Comparison of ENCODE assay signal across 8 cellular contexts in the genomic region with DNA sequence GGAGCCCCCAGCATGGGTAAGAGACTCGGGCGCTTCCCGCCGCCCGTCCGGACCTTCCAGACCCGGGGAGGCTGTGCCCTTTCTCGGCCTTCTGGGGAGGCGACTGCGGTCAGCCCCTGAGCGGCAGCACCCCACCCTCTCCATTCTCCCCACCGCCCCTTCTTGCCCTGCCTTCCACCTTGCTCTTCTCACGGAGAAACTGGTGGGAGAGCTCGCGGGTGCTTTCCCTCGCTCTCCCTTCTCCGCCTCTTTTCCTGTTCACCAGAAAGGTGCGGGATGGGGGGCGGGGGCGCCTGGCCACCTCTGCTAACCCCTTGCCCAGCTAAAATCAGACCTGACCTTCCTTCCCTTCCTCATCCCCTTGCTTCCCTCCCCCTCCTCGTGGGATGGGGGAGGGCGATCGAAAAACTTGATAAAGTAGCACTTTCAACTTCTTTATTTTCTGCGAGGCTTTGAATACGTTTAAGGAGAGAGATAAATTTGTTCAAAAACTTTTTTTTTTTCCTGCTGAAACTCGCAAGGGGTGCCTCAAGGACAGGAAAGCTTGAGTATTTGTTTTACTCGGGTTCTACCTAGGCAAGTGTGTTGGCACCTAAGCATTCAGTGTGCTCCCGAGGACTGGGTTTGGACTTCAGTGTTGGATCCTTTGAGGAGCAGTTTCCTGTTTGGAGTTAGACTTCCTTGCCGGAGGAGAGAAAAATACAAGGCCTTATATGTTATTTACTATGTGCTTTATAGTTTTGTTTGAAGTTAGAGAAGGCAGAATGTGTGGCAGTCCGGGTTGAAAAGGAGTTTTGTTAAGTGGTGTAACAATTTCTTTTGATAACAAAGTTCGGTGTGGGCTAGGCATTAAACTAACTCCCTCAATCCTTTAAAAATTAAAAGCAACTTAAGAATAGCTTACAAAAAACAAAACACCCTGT. TPM values are rescaled to one million over a fixed set of nuclear protein-coding genes. Genes with fewer than 3 reads are reported as not detected.
DNase-seq lines count a peak whose midpoint lies in the region; ATAC-seq and TF ChIP-seq lines count a peak whose summit lies in the region.

No MANE protein-coding gene starts in this region.

- H3K36me3 ChIP-seq in KOPT-K1 (ENCODE audit: insufficient read depth, low read length): no peaks in the 10 kb centered on the region

- no peaks in the 10 kb centered on the region for H3K9me3 Mint-ChIP-seq in activated CD4-positive, alpha-beta memory T cell treated with anti-CD3 and anti-CD28 coated beads, Interleukin-2, amount 10 ng/mL, durations not matched to agents 7 days and 5 days
- H3K9me3 Mint-ChIP-seq in osteocyte (ENCODE audit: unreplicated experiment): no peaks in the 10 kb centered on the region

- ATAC-seq in GM21529 (IDR thresholded peaks at IDR 0.05; ENCODE audit: unreplicated experiment) (peak; percentile 32), GM21381 (IDR thresholded peaks at IDR 0.05; ENCODE audit: unreplicated experiment) (no peak)

- H3K27ac Mint-ChIP-seq in activated CD4-positive, alpha-beta memory T cell treated with anti-CD3 and anti-CD28 coated beads, Interleukin-2, amount 10 ng/mL, durations not matched to agents 7 days and 5 days: peak overlapping the region; percentile 97
- peak overlapping the region; percentile 93 for H3K27ac Mint-ChIP-seq in osteocyte (ENCODE audit: unreplicated experiment)

- peak overlapping the region; percentile 99 for H3K4me3 Mint-ChIP-seq in activated CD4-positive, alpha-beta memory T cell treated with anti-CD3 and anti-CD28 coated beads, Interleukin-2, amount 10 ng/mL, durations not matched to agents 7 days and 5 days
- peak overlapping the region; percentile 96 for H3K4me3 Mint-ChIP-seq in osteocyte (ENCODE audit: unreplicated experiment)

- no peaks in the 10 kb centered on the region for H3K9me3 ChIP-seq in KOPT-K1 (ENCODE audit: insufficient read depth, low read length, poor library complexity, severe bottlenecking)

- H3K27ac ChIP-seq in KOPT-K1 (ENCODE audit: low read depth, low read length, poor library complexity, severe bottlenecking): peak overlapping the region; percentile 87

- CTCF ChIA-PET in activated CD4-positive, alpha-beta memory T cell treated with anti-CD3 and anti-CD28 coated beads, Interleukin-2, amount 10 ng/mL, durations not matched to agents 7 days and 5 days (lab: Charles Lee): interaction anchor here (0.5 to 1.3 kb wide), 7 partner anchors 9 to 153 kb away, joined by 3 to 4 read pairs (median 3); no protein-coding TSS in a partner anchor
- CTCF ChIA-PET in GM10248 (lab: Yijun Ruan, JAX): interaction anchor here (0.6 to 1.6 kb wide), 6 partner anchors 10 to 83 kb away, joined by 3 to 7 read pairs (median 3); no protein-coding TSS in a partner anchor

- H3K27me3 Mint-ChIP-seq in activated CD4-positive, alpha-beta memory T cell treated with anti-CD3 and anti-CD28 coated beads, Interleukin-2, amount 10 ng/mL, durations not matched to agents 7 days and 5 days: peaks cover 4% of the 10 kb centered on the region
- H3K27me3 Mint-ChIP-seq in osteocyte (ENCODE audit: unreplicated experiment): no peaks in the 10 kb centered on the region

- no peak for TF ChIP-seq CTCF in osteocyte (IDR thresholded peaks at IDR 0.05)
- TF ChIP-seq CTCF in GM10248 (IDR thresholded peaks at IDR 0.05; ENCODE audit: control extremely low read depth, extremely low read depth, low read depth, missing control alignments): no peak

- peaks cover 6% of the 10 kb centered on the region for H3K36me3 Mint-ChIP-seq in activated CD4-positive, alpha-beta memory T cell treated with anti-CD3 and anti-CD28 coated beads, Interleukin-2, amount 10 ng/mL, durations not matched to agents 7 days and 5 days (ENCODE audit: low read depth)
- H3K36me3 Mint-ChIP-seq in osteocyte (ENCODE audit: unreplicated experiment): no peaks in the 10 kb centered on the region

- DNase-seq in ELR (ENCODE audit: low read depth): peak; percentile 62
- DNase-seq in activated CD4-positive, alpha-beta memory T cell treated with anti-CD3 and anti-CD28 coated beads, Interleukin-2, amount 10 ng/mL, durations not matched to agents 7 days and 5 days: no peak
- DNase-seq in globus pallidus (ENCODE audit: low spot score): peak; percentile 24
- DNase-seq in osteocyte (ENCODE audit: extremely low spot score, unreplicated experiment): no peak
- no peak for DNase-seq in GM10248 (ENCODE audit: extremely low spot score)

- POLR2A ChIA-PET in activated CD4-positive, alpha-beta memory T cell treated with anti-CD3 and anti-CD28 coated beads, Interleukin-2, amount 10 ng/mL, durations not matched to agents 7 days and 5 days (lab: Charles Lee): interaction anchor here (0.6 to 3.8 kb wide), 8 partner anchors 10 to 116 kb away, joined by 3 to 50 read pairs (median 4); no protein-coding TSS in a partner anchor
- POLR2A ChIA-PET in GM10248 (lab: Yijun Ruan, JAX): interaction anchor here (0.5 to 1.5 kb wide), 6 partner anchors 8 to 78 kb away, joined by 3 to 6 read pairs (median 4); no protein-coding TSS in a partner anchor

- peaks cover 40% of the 10 kb centered on the region for H3K4me1 Mint-ChIP-seq in activated CD4-positive, alpha-beta memory T cell treated with anti-CD3 and anti-CD28 coated beads, Interleukin-2, amount 10 ng/mL, durations not matched to agents 7 days and 5 days
- peaks cover 38% of the 10 kb centered on the region for H3K4me1 Mint-ChIP-seq in osteocyte (ENCODE audit: unreplicated experiment)

RNA-seq across cellular contexts. Expression of gene CD2AP, which starts 0.9 kb away (rescaled TPM):
- total RNA-seq in activated CD4-positive, alpha-beta memory T cell treated with anti-CD3 and anti-CD28 coated beads, Interleukin-2, amount 10 ng/mL, durations not matched to agents 7 days and 5 days: 10 to 100 TPM; 26.3 to 27.1 TPM
- 17.6 and 18.1 TPM in 2 replicates for total RNA-seq in osteocyte

Comparison
In these comparisons a context has a peak if more than half of its experiments do, and no peak if none do; other contexts are left out.
1. DNase-seq: peak in ELR (single experiment) and globus pallidus (single experiment); none in activated CD4-positive, alpha-beta memory T cell treated with anti-CD3 and anti-CD28 coated beads, Interleukin-2, amount 10 ng/mL, durations not matched to agents 7 days and 5 days (single experiment), osteocyte (single experiment) and GM10248 (single experiment).